In the genomic region with DNA sequence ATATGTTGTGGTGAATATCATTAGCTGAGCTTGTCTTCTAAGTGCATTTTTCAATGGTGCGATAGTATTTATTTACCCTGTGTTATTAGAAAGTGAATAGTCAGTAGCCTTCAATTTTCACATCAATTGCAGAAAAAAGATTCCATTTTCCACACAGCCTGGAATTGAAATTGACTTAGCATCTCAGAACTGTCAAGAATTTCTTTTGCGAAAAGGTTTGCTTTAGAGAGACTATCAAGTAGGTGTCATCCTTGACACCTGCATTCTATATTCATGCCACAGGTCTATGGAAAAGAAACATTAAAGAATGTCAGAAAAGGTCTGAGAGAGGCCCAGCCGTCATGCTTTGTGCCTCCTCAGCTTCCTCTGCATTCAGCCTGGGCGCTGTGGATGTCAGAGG, we compare ENCODE assay signal across 22 cellular contexts.
"Had no signal": no experiment of that assay in that cellular context is flagged by ENCODE, and none has a peak within 500 bp of the region (broad histone marks: within the 10 kb centered on the region; RNA-seq: fewer than 3 reads in every experiment).

No MANE protein-coding gene starts in this region.

- H3K4me3 ChIP-seq: colonic mucosa, coronary artery, dorsolateral prefrontal cortex, esophagus muscularis mucosa, esophagus squamous epithelium, gastrocnemius medialis, gastroesophageal sphincter, heart left ventricle, heart right ventricle had no signal

- H3K27me3 ChIP-seq: colonic mucosa, esophagus muscularis mucosa, esophagus squamous epithelium, foreskin keratinocyte, gastrocnemius medialis, gastroesophageal sphincter, heart left ventricle, heart right ventricle had no signal

- H3K27ac ChIP-seq: colonic mucosa, coronary artery, dorsolateral prefrontal cortex, epithelial cell of prostate, esophagus muscularis mucosa, esophagus squamous epithelium, foreskin keratinocyte, gastrocnemius medialis, gastroesophageal sphincter, heart left ventricle, heart right ventricle had no signal

- H3K9me3 ChIP-seq: colonic mucosa, esophagus muscularis mucosa, esophagus squamous epithelium, gastrocnemius medialis, gastroesophageal sphincter, heart left ventricle, heart right ventricle had no signal

- DNase-seq: colonic mucosa; cortex of kidney; dermis blood vessel endothelial cell; dorsolateral prefrontal cortex; effector CD4-positive, alpha-beta T cell; effector CD8-positive, alpha-beta T cell; effector memory CD4-positive, alpha-beta T cell; effector memory CD8-positive, alpha-beta T cell; endodermal cell; erythroblast; esophagus squamous epithelium; foreskin fibroblast; foreskin keratinocyte; foreskin melanocyte; gastrocnemius medialis; glutamatergic neuron; heart left ventricle; heart right ventricle had no signal

- H3K36me3 ChIP-seq: colonic mucosa, gastrocnemius medialis had no signal
